32 cellular contexts compared by ENCODE assay signal in genomic region chr1:211978596-211978995, GRCh38.
"Had no signal": no experiment of that assay in that cellular context is flagged by ENCODE, and none has a peak within 500 bp of the region (broad histone marks: within the 10 kb centered on the region; RNA-seq: fewer than 3 reads in every experiment).

No MANE protein-coding gene starts in this region.

- H3K9me3 Mint-ChIP-seq: naive thymus-derived CD4-positive, alpha-beta T cell; natural killer cell; nephron; neural progenitor cell; stimulated activated memory B cell treated with anti-CD40 and anti-IgM and Interleukin-4, amounts not matched to agents 10 μg/mL and 1 μg/mL and 100 μg/mL, for 72 hours; stimulated activated naive CD8-positive, alpha-beta T cell treated with anti-CD3 and anti-CD28 coated beads, Interleukin-15, amount 100 ng/mL, for 72 hours; type B pancreatic cell had no signal

- H3K4me2 ChIP-seq: neural progenitor cell, smooth muscle cell had no signal

- H3K27me3 Mint-ChIP-seq: naive thymus-derived CD4-positive, alpha-beta T cell; progenitor cell of endocrine pancreas; stimulated activated memory B cell treated with anti-CD40 and anti-IgM and Interleukin-4, amounts not matched to agents 10 μg/mL and 1 μg/mL and 100 μg/mL, for 72 hours; stimulated activated naive CD8-positive, alpha-beta T cell treated with anti-CD3 and anti-CD28 coated beads, Interleukin-15, amount 100 ng/mL, for 72 hours; type B pancreatic cell had no signal

- H3K27me3 ChIP-seq: neural progenitor cell, ovary, spleen, suprapubic skin, testis, tibial artery, transverse colon, upper lobe of right lung, vagina had no signal

- DNase-seq: naive thymus-derived CD4-positive, alpha-beta T cell; natural killer cell; occipital lobe; ovary; posterior cingulate gyrus; psoas muscle; right cardiac atrium; spleen; stimulated activated CD4-positive, alpha-beta T cell treated with anti-CD3 and anti-CD28 coated beads, Interleukin-12 subunit alpha, Interleukin-12 subunit beta, amount 100 ng/mL, for 4 hours; stimulated activated CD4-positive, alpha-beta T cell treated with anti-CD3 and anti-CD28 coated beads, Interleukin-1b, Interleukin-23, amount 100 ng/mL, for 48 hours; stimulated activated CD4-positive, alpha-beta T cell treated with anti-CD3 and anti-CD28 coated beads, Interleukin-4, amount 100 ng/mL, for 1 hour; stimulated activated CD4-positive, alpha-beta T cell treated with anti-CD3 and anti-CD28 coated beads, Interleukin-4, amount 100 ng/mL, for 4 hours; stimulated activated CD8-positive, alpha-beta memory T cell treated with anti-CD3 and anti-CD28 coated beads, Interleukin-4, amount 100 ng/mL, for 48 hours; stimulated activated naive CD4-positive, alpha-beta T cell; stimulated activated naive CD8-positive, alpha-beta T cell treated with anti-CD3 and anti-CD28 coated beads, Interleukin-15, amount 100 ng/mL, for 72 hours; stimulated activated naive CD8-positive, alpha-beta T cell treated with anti-CD3 and anti-CD28 coated beads, Interleukin-15, Interleukin-2, amounts not matched to agents 100 U/mL and 50 U/mL, for 24 hours; substantia nigra; testis; tibial artery; transverse colon; upper lobe of right lung had no signal

- H3K27ac ChIP-seq: neural progenitor cell, ovary, parathyroid adenoma, psoas muscle, skin epidermis, spleen, suprapubic skin, testis, tibial artery, transverse colon, upper lobe of right lung, vagina had no signal

- H3K27ac Mint-ChIP-seq: naive thymus-derived CD4-positive, alpha-beta T cell; natural killer cell; nephron; stimulated activated memory B cell treated with anti-CD40 and anti-IgM and Interleukin-4, amounts not matched to agents 10 μg/mL and 1 μg/mL and 100 μg/mL, for 72 hours; stimulated activated naive CD8-positive, alpha-beta T cell treated with anti-CD3 and anti-CD28 coated beads, Interleukin-15, amount 100 ng/mL, for 72 hours; type B pancreatic cell had no signal

- H3K4me3 ChIP-seq: neural progenitor cell, ovary, psoas muscle, skin epidermis, smooth muscle cell, spleen, suprapubic skin, testis, tibial artery, transverse colon, upper lobe of right lung, vagina had no signal

- H3K79me2 ChIP-seq: parathyroid adenoma had no signal

- H3K9me3 ChIP-seq: ovary, psoas muscle, spleen, suprapubic skin, testis, tibial artery, transverse colon, upper lobe of right lung, vagina had no signal

- H3K4me3 Mint-ChIP-seq: naive thymus-derived CD4-positive, alpha-beta T cell; natural killer cell; nephron; neural progenitor cell; stimulated activated memory B cell treated with anti-CD40 and anti-IgM and Interleukin-4, amounts not matched to agents 10 μg/mL and 1 μg/mL and 100 μg/mL, for 72 hours; stimulated activated naive CD8-positive, alpha-beta T cell treated with anti-CD3 and anti-CD28 coated beads, Interleukin-15, amount 100 ng/mL, for 72 hours; type B pancreatic cell had no signal

- H3K36me3 ChIP-seq: ovary had no signal

- H3K4me1 ChIP-seq: neural progenitor cell, parathyroid adenoma, psoas muscle, suprapubic skin, testis, transverse colon had no signal

- H2AFZ ChIP-seq: neural progenitor cell, parathyroid adenoma had no signal

- H3K9ac ChIP-seq: neural progenitor cell, parathyroid adenoma had no signal

- H3K4me1 Mint-ChIP-seq: natural killer cell; nephron; stimulated activated naive CD8-positive, alpha-beta T cell treated with anti-CD3 and anti-CD28 coated beads, Interleukin-15, amount 100 ng/mL, for 72 hours had no signal

- ATAC-seq: naive thymus-derived CD4-positive, alpha-beta T cell; natural killer cell; psoas muscle; right cardiac atrium; sciatic nerve; stimulated activated memory B cell treated with anti-CD40 and anti-IgM and Interleukin-4, amounts not matched to agents 10 μg/mL and 1 μg/mL and 100 μg/mL, for 72 hours; stimulated activated naive CD8-positive, alpha-beta T cell treated with anti-CD3 and anti-CD28 coated beads, Interleukin-15, amount 100 ng/mL, for 72 hours; stimulated activated naive CD8-positive, alpha-beta T cell treated with anti-CD3 and anti-CD28 coated beads, Interleukin-15, Interleukin-2, amounts not matched to agents 100 U/mL and 50 U/mL, for 24 hours; upper lobe of right lung had no signal
